In the genomic region with DNA sequence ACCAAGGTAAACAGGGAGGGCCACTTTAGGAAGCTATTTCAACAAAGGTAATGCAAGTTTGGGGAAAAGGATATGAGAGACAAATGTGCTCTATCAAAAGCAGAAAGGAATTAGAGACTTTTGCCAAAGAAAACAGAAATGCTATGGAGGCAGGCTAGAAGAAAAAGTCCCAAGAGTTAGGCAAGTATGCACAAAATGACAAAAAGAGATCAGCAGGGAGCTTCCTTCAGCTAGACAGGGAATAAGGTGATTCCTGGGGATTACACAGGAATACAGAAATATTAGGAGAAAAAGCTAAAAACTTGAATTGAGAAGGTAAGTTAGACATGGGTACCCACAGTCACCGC, we compare ENCODE assay signal across 10 cellular contexts. TPM values are rescaled to one million over a fixed set of nuclear protein-coding genes. Genes with fewer than 3 reads are reported as not detected.
DNase-seq lines count a peak whose midpoint lies in the region; ATAC-seq, FAIRE-seq and TF ChIP-seq lines count a peak whose summit lies in the region.
"Had no signal": no experiment of that assay in that cellular context is flagged by ENCODE, and none has a peak within 500 bp of the region (broad histone marks: within the 10 kb centered on the region; RNA-seq: fewer than 3 reads in every experiment).

No MANE protein-coding gene starts in this region.

- H3K4me3 ChIP-seq in SU-DHL-6 (ENCODE audit: insufficient read depth, low read length, poor library complexity, severe bottlenecking) (no peak overlapping the region), endothelial cell of umbilical vein (replicated peaks in 1 of 3; ENCODE audit: insufficient read depth in 1 of 3, low read depth in 1 of 3, low read length in 3 of 3) (no peak overlapping the region), psoas muscle (peak overlapping the region; percentile 94)

- H3K9ac ChIP-seq in SU-DHL-6 (ENCODE audit: low read length) (no peak overlapping the region), endothelial cell of umbilical vein (replicated peaks; ENCODE audit: extremely low read depth, insufficient read depth, low read length) (no peak overlapping the region)

- H3K36me3 ChIP-seq in SU-DHL-6 (ENCODE audit: low read length) (no peaks in the 10 kb centered on the region), endothelial cell of umbilical vein (ENCODE audit: control insufficient read depth in 2 of 2, extremely low read depth in 1 of 2, insufficient read depth in 2 of 2, low read length in 2 of 2) (no peaks in the 10 kb centered on the region), psoas muscle (ENCODE audit: insufficient read depth in 1 of 2, low read depth in 1 of 2) (peaks cover 0 to 19% of the 10 kb centered on the region in 2 donors)

- no peak overlapping the region for H3K27ac Mint-ChIP-seq in activated CD4-positive, alpha-beta T cell treated with anti-CD3 and anti-CD28 coated beads, Interleukin-2, amount 10 ng/mL, durations not matched to agents 7 days and 5 days

- H3K27me3 Mint-ChIP-seq in activated CD4-positive, alpha-beta T cell treated with anti-CD3 and anti-CD28 coated beads, Interleukin-2, amount 10 ng/mL, durations not matched to agents 7 days and 5 days: no peaks in the 10 kb centered on the region

- H3K27me3 ChIP-seq in SU-DHL-6 (ENCODE audit: low read length): no peaks in the 10 kb centered on the region
- H3K27me3 ChIP-seq in endothelial cell of umbilical vein (ENCODE audit: control insufficient read depth in 2 of 2, insufficient read depth in 2 of 2, low read length in 2 of 2): no peaks in the 10 kb centered on the region
- no peaks in the 10 kb centered on the region for H3K27me3 ChIP-seq in psoas muscle (ENCODE audit: insufficient read depth in 3 of 3, low read length in 2 of 3)

- no TSS peak for BruUV-seq in endothelial cell of umbilical vein (replicated peaks; lab: Mats Ljungman, UMichigan)

- H3F3A ChIP-seq in SU-DHL-6 (ENCODE audit: insufficient read depth): no peaks in the 10 kb centered on the region

- no peaks in the 10 kb centered on the region for H3K9me1 ChIP-seq in endothelial cell of umbilical vein (replicated peaks; ENCODE audit: control insufficient read depth, extremely low read depth, insufficient read depth, low read length)

- CTCF ChIA-PET in activated CD4-positive, alpha-beta T cell treated with anti-CD3 and anti-CD28 coated beads, Interleukin-2, amount 10 ng/mL, durations not matched to agents 7 days and 5 days (lab: Charles Lee): interaction anchor here (0.6 to 1.9 kb wide), 4 partner anchors 9 to 96 kb away, joined by 3 to 6 read pairs (median 3); partner anchors contain the start of gene SENP3
- CTCF ChIA-PET in endothelial cell of umbilical vein (lab: Charles Lee): interaction anchor here (0.9 to 1.2 kb wide), 2 partner anchors 12 to 75 kb away, joined by 3 to 5 read pairs; partner anchors contain the start of gene TP53

- peak overlapping the region; percentile 9 for H3K4me3 Mint-ChIP-seq in activated CD4-positive, alpha-beta T cell treated with anti-CD3 and anti-CD28 coated beads, Interleukin-2, amount 10 ng/mL, durations not matched to agents 7 days and 5 days

- dilution Hi-C loops in endothelial cell of umbilical vein (cut with MboI; ENCODE audit: extremely low pct_ligation_motif_present, low sequenced_read_pairs): no loop called here

- H3K4me1 ChIP-seq in endothelial cell of umbilical vein (ENCODE audit: control insufficient read depth, extremely low read depth, insufficient read depth, low read length) (peaks cover 24% of the 10 kb centered on the region), psoas muscle (peaks cover 36% of the 10 kb centered on the region)

- H3K4me2 ChIP-seq in SU-DHL-6 (ENCODE audit: low read depth, low read length, poor library complexity, severe bottlenecking): peak overlapping the region; percentile 7
- H3K4me2 ChIP-seq in endothelial cell of umbilical vein (ENCODE audit: insufficient read depth, low read length): peak overlapping the region; percentile 31

- peaks cover 35% of the 10 kb centered on the region for H3K4me1 Mint-ChIP-seq in activated CD4-positive, alpha-beta T cell treated with anti-CD3 and anti-CD28 coated beads, Interleukin-2, amount 10 ng/mL, durations not matched to agents 7 days and 5 days

- no peak for ATAC-seq in psoas muscle

- H3K79me2 ChIP-seq in SU-DHL-6 (ENCODE audit: insufficient read depth, low read length) (peaks cover 54% of the 10 kb centered on the region), endothelial cell of umbilical vein (ENCODE audit: control insufficient read depth, insufficient read depth, low read length) (peaks cover 52% of the 10 kb centered on the region)

- 94 to 100% (median 98%) methylated on average over 1 of the region's 1 CpG for WGBS in psoas muscle, 3 donors

- DNase-seq in activated CD4-positive, alpha-beta T cell treated with anti-CD3 and anti-CD28 coated beads, Interleukin-2, amount 10 ng/mL, durations not matched to agents 7 days and 5 days: no peak
- DNase-seq in activated CD4-positive, alpha-beta T cell treated with anti-CD3 and anti-CD28 coated beads for 1 hour: no peak
- DNase-seq in endothelial cell of umbilical vein (ENCODE audit: low read depth, low spot score) (peak; percentile 35), psoas muscle (no peak), GOT3 (lab: John Stamatoyannopoulos, UW) (no peak), HPDE6-E6E7 (ENCODE audit: extremely low spot score) (no peak)
- no peak for DNase-seq in activated effector memory CD4-positive, alpha-beta T cell treated with Interleukin-2 at 50 U/mL for 16 hours
- DNase-seq: NCI-H1105 treated with DMSO at 0.1 percent for 48 hours had no signal

- H4K20me1 ChIP-seq in SU-DHL-6 (ENCODE audit: low read depth, low read length) (no peaks in the 10 kb centered on the region), endothelial cell of umbilical vein (replicated peaks; ENCODE audit: control insufficient read depth, extremely low read depth, insufficient read depth, low read length) (peaks cover 3% of the 10 kb centered on the region)

- no peak for FAIRE-seq in endothelial cell of umbilical vein (lab: Jason Lieb, UNC)

- TF ChIP-seq CTCF in SU-DHL-6 (IDR thresholded peaks at IDR 0.05; ENCODE audit: insufficient read depth, low read length, poor library complexity, severe bottlenecking) (no peak), endothelial cell of umbilical vein (IDR thresholded peaks at IDR 0.05; ENCODE audit: extremely low read depth in 1 of 2, insufficient read depth in 1 of 2, low read depth in 1 of 2, low read length in 2 of 2) (no peak), psoas muscle (IDR thresholded peaks at IDR 0.05) (no peak)

- H3K27ac ChIP-seq in SU-DHL-6 (ENCODE audit: low read depth, low read length): no peak overlapping the region
- H3K27ac ChIP-seq in endothelial cell of umbilical vein (ENCODE audit: insufficient read depth, low read depth, low read length): no peak overlapping the region
- peak overlapping the region; percentile 95 for H3K27ac ChIP-seq in psoas muscle

- intact Hi-C loops in endothelial cell of umbilical vein (cut with micrococcal nuclease): loop anchor here (10.0 kb wide), 1 partner anchor 233 kb away; no protein-coding TSS in a partner anchor
- intact Hi-C loops in psoas muscle (cut with DNase I): no loop called here

- H2AFZ ChIP-seq in SU-DHL-6 (ENCODE audit: low read depth, low read length, severe bottlenecking) (no peak overlapping the region), endothelial cell of umbilical vein (ENCODE audit: low read depth, low read length) (no peak overlapping the region)

- no peak for TF ChIP-seq POLR2A in endothelial cell of umbilical vein (IDR thresholded peaks at IDR 0.05; ENCODE audit: low read depth, low read length)

- POLR2A ChIA-PET in activated CD4-positive, alpha-beta T cell treated with anti-CD3 and anti-CD28 coated beads, Interleukin-2, amount 10 ng/mL, durations not matched to agents 7 days and 5 days (lab: Charles Lee): no interaction called here
- POLR2A ChIA-PET in endothelial cell of umbilical vein (lab: Charles Lee): no interaction called here

- no peaks in the 10 kb centered on the region for H3K9me3 ChIP-seq in SU-DHL-6 (ENCODE audit: insufficient read depth, low read length)
- H3K9me3 ChIP-seq in endothelial cell of umbilical vein (replicated peaks; ENCODE audit: control insufficient read depth, insufficient read depth, low read length): no peaks in the 10 kb centered on the region
- no peaks in the 10 kb centered on the region for H3K9me3 ChIP-seq in psoas muscle

- H3K9me2 ChIP-seq in SU-DHL-6 (replicated peaks; ENCODE audit: insufficient read depth, low read length): no peaks in the 10 kb centered on the region

- H3K36me3 Mint-ChIP-seq in activated CD4-positive, alpha-beta T cell treated with anti-CD3 and anti-CD28 coated beads, Interleukin-2, amount 10 ng/mL, durations not matched to agents 7 days and 5 days (ENCODE audit: low read depth): peaks cover 10% of the 10 kb centered on the region

- no peaks in the 10 kb centered on the region for H3K9me3 Mint-ChIP-seq in activated CD4-positive, alpha-beta T cell treated with anti-CD3 and anti-CD28 coated beads, Interleukin-2, amount 10 ng/mL, durations not matched to agents 7 days and 5 days

RNA-seq across cellular contexts. Expression of gene FXR2, which starts 2.4 kb away (rescaled TPM):
- total RNA-seq in activated CD4-positive, alpha-beta T cell treated with anti-CD3 and anti-CD28 coated beads, Interleukin-2, amount 10 ng/mL, durations not matched to agents 7 days and 5 days: 10 to 100 TPM; 27.5 to 28.8 TPM
- total RNA-seq in endothelial cell of umbilical vein: 33.1 and 40.1 TPM in 2 replicates
- 48.9 and 59.9 TPM in 2 replicates for polyA plus RNA-seq in endothelial cell of umbilical vein
- 31.5 and 31.7 TPM in 2 replicates for polyA plus RNA-seq in endothelial cell of umbilical vein (2011; cell fraction: cytosol; rRNA removed)
- polyA plus RNA-seq in endothelial cell of umbilical vein (2011; cell fraction: nucleus; rRNA removed): 50.3 and 57.2 TPM in 2 replicates
- polyA plus RNA-seq in endothelial cell of umbilical vein (2012): 27.8 and 29.5 TPM in 2 replicates
- polyA minus RNA-seq in endothelial cell of umbilical vein: 37.0 and 40.5 TPM in 2 replicates
- polyA minus RNA-seq in endothelial cell of umbilical vein (2011; cell fraction: cytosol; rRNA and poly(A)+ RNA removed): 47.6 TPM
- polyA minus RNA-seq in endothelial cell of umbilical vein (2011; cell fraction: nucleus; rRNA and poly(A)+ RNA removed): 13.3 and 16.5 TPM in 2 replicates
- 100 to 1,000 TPM; 105 to 120 (median 114) TPM for total RNA-seq in psoas muscle
- polyA plus RNA-seq in psoas muscle: 100 to 1,000 TPM in 1 of 3 donors, 10 to 100 TPM in 2; 88.2 to 164 (median 92.1) TPM

RNA-seq across cellular contexts. Expression of gene SAT2, which starts 15.4 kb away (rescaled TPM):
- 10 to 100 TPM; 18.5 to 23.6 TPM for total RNA-seq in activated CD4-positive, alpha-beta T cell treated with anti-CD3 and anti-CD28 coated beads, Interleukin-2, amount 10 ng/mL, durations not matched to agents 7 days and 5 days
- total RNA-seq in endothelial cell of umbilical vein (51.8 and 52.5 TPM in 2 replicates), psoas muscle (10 to 100 TPM; 60.7 to 70.4 (median 66.2) TPM)
- polyA plus RNA-seq in endothelial cell of umbilical vein (27.9 and 38.0 TPM in 2 replicates), psoas muscle (100 to 1,000 TPM; 105 to 112 (median 108) TPM)
- polyA plus RNA-seq in endothelial cell of umbilical vein (2011; cell fraction: cytosol; rRNA removed): 37.0 and 39.2 TPM in 2 replicates
- polyA plus RNA-seq in endothelial cell of umbilical vein (2011; cell fraction: nucleus; rRNA removed): 72.5 and 83.8 TPM in 2 replicates
- polyA plus RNA-seq in endothelial cell of umbilical vein (2012): 63.9 and 76.7 TPM in 2 replicates
- 14.8 and 22.4 TPM in 2 replicates for polyA minus RNA-seq in endothelial cell of umbilical vein
- 7.3 TPM for polyA minus RNA-seq in endothelial cell of umbilical vein (2011; cell fraction: cytosol; rRNA and poly(A)+ RNA removed)
- 5.6 and 8.0 TPM in 2 replicates for polyA minus RNA-seq in endothelial cell of umbilical vein (2011; cell fraction: nucleus; rRNA and poly(A)+ RNA removed)

RNA-seq across cellular contexts. Expression of gene SHBG, which starts 17.7 kb away (rescaled TPM):
- total RNA-seq in activated CD4-positive, alpha-beta T cell treated with anti-CD3 and anti-CD28 coated beads, Interleukin-2, amount 10 ng/mL, durations not matched to agents 7 days and 5 days: not detected
- not detected in 2 replicates for total RNA-seq in endothelial cell of umbilical vein
- polyA plus RNA-seq in endothelial cell of umbilical vein: 0.32 and 0.51 TPM in 2 replicates
- 0.26 and 0.30 TPM in 2 replicates for polyA plus RNA-seq in endothelial cell of umbilical vein (2011; cell fraction: cytosol; rRNA removed)
- polyA plus RNA-seq in endothelial cell of umbilical vein (2011; cell fraction: nucleus; rRNA removed): 0.78 and 0.99 TPM in 2 replicates
- 0.41 and 0.44 TPM in 2 replicates for polyA plus RNA-seq in endothelial cell of umbilical vein (2012)
- polyA minus RNA-seq in endothelial cell of umbilical vein: not detected in 2 replicates
- polyA minus RNA-seq in endothelial cell of umbilical vein (2011; cell fraction: cytosol; rRNA and poly(A)+ RNA removed): not detected
- polyA minus RNA-seq in endothelial cell of umbilical vein (2011; cell fraction: nucleus; rRNA and poly(A)+ RNA removed): not detected in 2 replicates
- 1 to 10 TPM in 1 of 4 donors, under 1 TPM in 3; 0.19 to 1.6 (median 0.55) TPM for total RNA-seq in psoas muscle
- polyA plus RNA-seq in psoas muscle: under 1 TPM; 0.26 to 0.53 (median 0.45) TPM
- total RNA-seq: T-helper 1 cell treated with Interleukin-12 subunit alpha and Interleukin-12 subunit beta and Interleukin-4 antibody, amounts not matched to agents 30 ng/mL and 1 ng/mL, for 36 hours had no signal

RNA-seq across cellular contexts. Expression of gene SOX15, which starts 22.4 kb away (rescaled TPM):
- total RNA-seq in activated CD4-positive, alpha-beta T cell treated with anti-CD3 and anti-CD28 coated beads, Interleukin-2, amount 10 ng/mL, durations not matched to agents 7 days and 5 days: under 1 TPM; 0.57 to 0.71 TPM
- total RNA-seq in endothelial cell of umbilical vein (0.39 and 0.46 TPM in 2 replicates), psoas muscle (under 1 TPM; 0.19 to 0.71 (median 0.28) TPM)
- polyA plus RNA-seq in endothelial cell of umbilical vein (0.19 and 0.26 TPM in 2 replicates), psoas muscle (under 1 TPM; 0.11 to 0.20 (median 0.17) TPM)
- polyA plus RNA-seq in endothelial cell of umbilical vein (2011; cell fraction: cytosol; rRNA removed): 0.08 and 0.16 TPM in 2 replicates
- polyA plus RNA-seq in endothelial cell of umbilical vein (2011; cell fraction: nucleus; rRNA removed): 0.28 and 0.67 TPM in 2 replicates
- 0.48 and 1.0 TPM in 2 replicates for polyA plus RNA-seq in endothelial cell of umbilical vein (2012)
- 0.53 TPM in 1 of 2 replicates, not detected in the other for polyA minus RNA-seq in endothelial cell of umbilical vein
- polyA minus RNA-seq in endothelial cell of umbilical vein (2011; cell fraction: cytosol; rRNA and poly(A)+ RNA removed): not detected
- 0.58 and 0.67 TPM in 2 replicates for polyA minus RNA-seq in endothelial cell of umbilical vein (2011; cell fraction: nucleus; rRNA and poly(A)+ RNA removed)

RNA-seq across cellular contexts. Expression of gene MPDU1, which starts 28.6 kb away (rescaled TPM):
- 10 to 100 TPM; 62.3 to 81.7 TPM for total RNA-seq in activated CD4-positive, alpha-beta T cell treated with anti-CD3 and anti-CD28 coated beads, Interleukin-2, amount 10 ng/mL, durations not matched to agents 7 days and 5 days
- total RNA-seq in endothelial cell of umbilical vein (61.2 and 78.0 TPM in 2 replicates), psoas muscle (10 to 100 TPM; 19.3 to 40.6 (median 34.1) TPM)
- polyA plus RNA-seq in endothelial cell of umbilical vein (368 and 384 TPM in 2 replicates), psoas muscle (100 to 1,000 TPM in 1 of 3 donors, 10 to 100 TPM in 2; 53.6 to 147 (median 77.8) TPM)
- polyA plus RNA-seq in endothelial cell of umbilical vein (2011; cell fraction: cytosol; rRNA removed): 232 and 270 TPM in 2 replicates
- 167 and 168 TPM in 2 replicates for polyA plus RNA-seq in endothelial cell of umbilical vein (2011; cell fraction: nucleus; rRNA removed)
- 96.5 and 130 TPM in 2 replicates for polyA plus RNA-seq in endothelial cell of umbilical vein (2012)
- 198 and 233 TPM in 2 replicates for polyA minus RNA-seq in endothelial cell of umbilical vein
- 61.6 TPM for polyA minus RNA-seq in endothelial cell of umbilical vein (2011; cell fraction: cytosol; rRNA and poly(A)+ RNA removed)
- polyA minus RNA-seq in endothelial cell of umbilical vein (2011; cell fraction: nucleus; rRNA and poly(A)+ RNA removed): 41.7 and 43.4 TPM in 2 replicates
